Comparison of ENCODE assay signal across 7 cellular contexts in the genomic region with DNA sequence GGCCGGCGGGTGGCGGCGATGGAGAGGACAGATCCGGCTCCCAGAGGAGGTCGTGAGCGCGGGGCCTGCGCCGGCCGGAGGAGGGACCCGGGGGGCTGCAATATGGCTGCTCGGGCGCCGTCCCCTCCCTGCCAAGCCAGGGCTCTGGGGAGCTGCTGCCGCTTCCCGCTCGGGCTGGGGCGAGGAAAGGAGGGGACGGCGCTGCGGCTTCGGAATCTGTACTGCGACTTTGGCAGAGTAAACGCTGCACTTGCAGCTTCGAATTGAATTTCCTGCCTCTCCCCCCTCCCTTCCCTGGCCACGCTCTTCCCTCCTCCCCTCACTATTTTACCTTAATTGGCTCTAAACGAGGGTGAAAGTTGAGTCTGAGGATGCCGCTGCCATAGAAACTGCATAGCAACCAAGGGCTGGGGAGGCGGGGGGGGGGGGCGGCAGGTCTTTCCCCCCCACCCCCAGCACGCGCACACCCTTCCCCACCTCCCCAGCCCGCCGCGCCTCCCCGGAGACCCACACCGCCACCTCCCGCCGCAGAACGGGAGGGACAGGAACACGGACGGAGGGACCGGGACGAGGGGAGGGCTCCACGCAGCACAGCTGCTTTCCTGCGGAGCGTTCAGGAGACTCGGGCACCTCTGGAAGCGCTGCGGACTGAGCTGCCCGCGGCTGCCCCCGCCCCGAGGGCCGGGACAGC.
DNase-seq lines count a peak whose midpoint lies in the region; ATAC-seq and FAIRE-seq lines count a peak whose summit lies in the region.

No MANE protein-coding gene starts in this region.

- H3K27me3 Mint-ChIP-seq in activated CD4-positive, alpha-beta T cell treated with anti-CD3 and anti-CD28 coated beads, Interleukin-2, amount 10 ng/mL, durations not matched to agents 7 days and 5 days: peaks cover 41% of the 10 kb centered on the region
- H3K27me3 Mint-ChIP-seq in effector memory CD8-positive, alpha-beta T cell: peaks cover 11 to 21% of the 10 kb centered on the region in 2 donors

- H3K27ac ChIP-seq in subcutaneous abdominal adipose tissue (ENCODE audit: low read depth, low read length): no peak overlapping the region

- peaks cover 12% of the 10 kb centered on the region for H3K4me1 ChIP-seq in mononuclear cell (ENCODE audit: insufficient read depth, low read length)
- peaks cover 0 to 15% (median 13%) of the 10 kb centered on the region in 5 donors for H3K4me1 ChIP-seq in subcutaneous abdominal adipose tissue (ENCODE audit: control insufficient read depth in 5 of 5, insufficient read depth in 5 of 5, low read length in 5 of 5)

- H3K9ac ChIP-seq in subcutaneous abdominal adipose tissue (ENCODE audit: low read length in 5 of 5): peak overlapping the region in 3 of 5 donors; percentile 4 to 56 (median 41)

- peak; percentile 58 for FAIRE-seq in GM18507 (lab: Jason Lieb, UNC)

- ATAC-seq in HG03159 (IDR thresholded peaks at IDR 0.05; ENCODE audit: unreplicated experiment): peak; percentile 41
- ATAC-seq in effector memory CD8-positive, alpha-beta T cell (replicated peaks): peak; percentile 84

- peaks cover 7% of the 10 kb centered on the region for H3K4me1 Mint-ChIP-seq in activated CD4-positive, alpha-beta T cell treated with anti-CD3 and anti-CD28 coated beads, Interleukin-2, amount 10 ng/mL, durations not matched to agents 7 days and 5 days
- peaks cover 6 to 8% of the 10 kb centered on the region in 2 donors for H3K4me1 Mint-ChIP-seq in effector memory CD8-positive, alpha-beta T cell (ENCODE audit: low read depth in 2 of 2)

- POLR2A ChIA-PET in activated CD4-positive, alpha-beta T cell treated with anti-CD3 and anti-CD28 coated beads, Interleukin-2, amount 10 ng/mL, durations not matched to agents 7 days and 5 days (lab: Charles Lee): no interaction called here

- peak; percentile 47 for DNase-seq in GM18507 (ENCODE audit: extremely low spot score, insufficient read length, low read depth)
- DNase-seq in activated CD4-positive, alpha-beta T cell treated with anti-CD3 and anti-CD28 coated beads, Interleukin-2, amount 10 ng/mL, durations not matched to agents 7 days and 5 days: peak; percentile 43
- peak in 1 of 3 experiments; percentile 5 for DNase-seq in effector memory CD8-positive, alpha-beta T cell
- DNase-seq in RKO (ENCODE audit: low spot score): no peak

- H3K27me3 ChIP-seq in mononuclear cell (ENCODE audit: insufficient read depth, low read length): peaks cover 40% of the 10 kb centered on the region
- peaks cover 4 to 30% (median 22%) of the 10 kb centered on the region in 5 donors for H3K27me3 ChIP-seq in subcutaneous abdominal adipose tissue (ENCODE audit: control insufficient read depth in 5 of 5, insufficient read depth in 4 of 5, low read length in 5 of 5)

- H3K36me3 ChIP-seq in subcutaneous abdominal adipose tissue (ENCODE audit: control insufficient read depth in 5 of 5, insufficient read depth in 5 of 5, low read length in 5 of 5): no peaks in the 10 kb centered on the region

- H3K9me3 Mint-ChIP-seq in activated CD4-positive, alpha-beta T cell treated with anti-CD3 and anti-CD28 coated beads, Interleukin-2, amount 10 ng/mL, durations not matched to agents 7 days and 5 days: no peaks in the 10 kb centered on the region
- no peaks in the 10 kb centered on the region for H3K9me3 Mint-ChIP-seq in effector memory CD8-positive, alpha-beta T cell

- H3K9me3 ChIP-seq in mononuclear cell (ENCODE audit: low read depth, low read length) (no peaks in the 10 kb centered on the region), subcutaneous abdominal adipose tissue (ENCODE audit: control insufficient read depth in 5 of 5, low read length in 5 of 5) (no peaks in the 10 kb centered on the region)

- H3K4me3 ChIP-seq in mononuclear cell (ENCODE audit: low read length): peak overlapping the region; percentile 32
- H3K4me3 ChIP-seq in subcutaneous abdominal adipose tissue (ENCODE audit: low read depth in 1 of 5, low read length in 5 of 5): peak overlapping the region; percentile 55 to 73 (median 67)

- no peaks in the 10 kb centered on the region for H3K36me3 Mint-ChIP-seq in activated CD4-positive, alpha-beta T cell treated with anti-CD3 and anti-CD28 coated beads, Interleukin-2, amount 10 ng/mL, durations not matched to agents 7 days and 5 days (ENCODE audit: low read depth)
- H3K36me3 Mint-ChIP-seq in effector memory CD8-positive, alpha-beta T cell (ENCODE audit: insufficient read depth): no peaks in the 10 kb centered on the region

- CTCF ChIA-PET in activated CD4-positive, alpha-beta T cell treated with anti-CD3 and anti-CD28 coated beads, Interleukin-2, amount 10 ng/mL, durations not matched to agents 7 days and 5 days (lab: Charles Lee): interaction anchor here (0.8 to 1.4 kb wide), 3 partner anchors 10 to 95 kb away, joined by 3 read pairs; no protein-coding TSS in a partner anchor

- peak overlapping the region; percentile 70 for H3K4me3 Mint-ChIP-seq in activated CD4-positive, alpha-beta T cell treated with anti-CD3 and anti-CD28 coated beads, Interleukin-2, amount 10 ng/mL, durations not matched to agents 7 days and 5 days
- H3K4me3 Mint-ChIP-seq in effector memory CD8-positive, alpha-beta T cell: peak overlapping the region; percentile 84 to 88

- no peak overlapping the region for H3K27ac Mint-ChIP-seq in activated CD4-positive, alpha-beta T cell treated with anti-CD3 and anti-CD28 coated beads, Interleukin-2, amount 10 ng/mL, durations not matched to agents 7 days and 5 days
- peak overlapping the region; percentile 62 to 67 for H3K27ac Mint-ChIP-seq in effector memory CD8-positive, alpha-beta T cell
